ENCODE assay signal across 8 cellular contexts in genomic region chr16:81315271-81316175, GRCh38. TPM values are rescaled to one million over a fixed set of nuclear protein-coding genes. Genes with fewer than 3 reads are reported as not detected.
DNase-seq lines count a peak whose midpoint lies in the region; ATAC-seq and TF ChIP-seq lines count a peak whose summit lies in the region.

No MANE protein-coding gene starts in this region.

- H3K27me3 Mint-ChIP-seq in activated naive CD8-positive, alpha-beta T cell treated with anti-CD3 and anti-CD28 coated beads, Interleukin-2, amount 10 ng/mL, durations not matched to agents 7 days and 5 days = peaks cover 1% of the 10 kb centered on the region

- peaks cover 7% of the 10 kb centered on the region for H3K36me3 Mint-ChIP-seq in activated naive CD8-positive, alpha-beta T cell treated with anti-CD3 and anti-CD28 coated beads, Interleukin-2, amount 10 ng/mL, durations not matched to agents 7 days and 5 days

- 1% methylated on average over 63 to 88 of the region's 88 CpGs for WGBS in ovary, 3 donors
- WGBS in urinary bladder = under 1% methylated on average over 88 of the region's 88 CpGs

- peak overlapping the region; percentile 63 for H3K27ac Mint-ChIP-seq in activated naive CD8-positive, alpha-beta T cell treated with anti-CD3 and anti-CD28 coated beads, Interleukin-2, amount 10 ng/mL, durations not matched to agents 7 days and 5 days

- ATAC-seq in GM18519 (IDR thresholded peaks at IDR 0.05; ENCODE audit: low FRiP score, unreplicated experiment) (peak; percentile 19), HG03097 (IDR thresholded peaks at IDR 0.05; ENCODE audit: low FRiP score, unreplicated experiment) (peak; percentile 27)
- ATAC-seq in activated naive CD8-positive, alpha-beta T cell treated with anti-CD3 and anti-CD28 coated beads, Interleukin-2, amount 10 ng/mL, durations not matched to agents 7 days and 5 days (ENCODE audit: low read depth) = peak; percentile 18

- H3K9me3 ChIP-seq in A673 (ENCODE audit: low read depth, low read length, poor library complexity, severe bottlenecking) (no peaks in the 10 kb centered on the region), SJSA1 (replicated peaks) (no peaks in the 10 kb centered on the region), cardiac muscle cell (ENCODE audit: low read depth) (no peaks in the 10 kb centered on the region), ovary (no peaks in the 10 kb centered on the region)

- TF ChIP-seq EP300 in ovary (IDR thresholded peaks at IDR 0.05) = no peak

- CTCF ChIA-PET in A673 (lab: Charles Lee) = no interaction called here

- no TSS peak for BruUV-seq in A673 (replicated peaks; lab: Mats Ljungman, UMichigan)

- H3K27ac ChIP-seq in A673 (ENCODE audit: low read depth, low read length, poor library complexity, severe bottlenecking) (peak overlapping the region; percentile 87), SJSA1 (peak overlapping the region; percentile 53), cardiac muscle cell (peak overlapping the region; percentile 89), ovary (peak overlapping the region; percentile 82 to 86), urinary bladder (ENCODE audit: low read depth) (peak overlapping the region; percentile 95)

- H3K27me3 ChIP-seq in A673 (replicated peaks; ENCODE audit: insufficient read depth, low read depth, low read length, poor library complexity) (no peaks in the 10 kb centered on the region), SJSA1 (replicated peaks) (no peaks in the 10 kb centered on the region), cardiac muscle cell (no peaks in the 10 kb centered on the region), ovary (no peaks in the 10 kb centered on the region)

- peaks cover 30% of the 10 kb centered on the region for H3K4me1 Mint-ChIP-seq in activated naive CD8-positive, alpha-beta T cell treated with anti-CD3 and anti-CD28 coated beads, Interleukin-2, amount 10 ng/mL, durations not matched to agents 7 days and 5 days

- TF ChIP-seq CTCF in A673 (conservative IDR thresholded peaks at IDR 0.05; ENCODE audit: low read depth, low read length) = no peak
- peak; percentile 11 for TF ChIP-seq CTCF in cardiac muscle cell (IDR thresholded peaks at IDR 0.05; ENCODE audit: low read depth, low read length)
- TF ChIP-seq CTCF in ovary (IDR thresholded peaks at IDR 0.05) = no peak

- POLR2A ChIA-PET in A673 (lab: Charles Lee; ENCODE audit: low non-redundant PET) = no interaction called here
- POLR2A ChIA-PET in activated naive CD8-positive, alpha-beta T cell treated with anti-CD3 and anti-CD28 coated beads, Interleukin-2, amount 10 ng/mL, durations not matched to agents 7 days and 5 days (lab: Charles Lee) = interaction anchor here (0.6 to 2.2 kb wide), 10 partner anchors 11 to 310 kb away, joined by 3 to 11 read pairs (median 4); partner anchors contain the start of genes ATMIN, C16orf46, CENPN and CMC2

- H3K4me3 ChIP-seq in A673 (ENCODE audit: low read depth, low read length, poor library complexity, severe bottlenecking) = peak overlapping the region; percentile 85
- peak overlapping the region; percentile 95 for H3K4me3 ChIP-seq in SJSA1
- H3K4me3 ChIP-seq in cardiac muscle cell = peak overlapping the region; percentile 97
- H3K4me3 ChIP-seq in ovary = peak overlapping the region; percentile 80
- H3K4me3 ChIP-seq in urinary bladder (ENCODE audit: low read depth, low read length) = peak overlapping the region; percentile 97

- H3K9me3 Mint-ChIP-seq in activated naive CD8-positive, alpha-beta T cell treated with anti-CD3 and anti-CD28 coated beads, Interleukin-2, amount 10 ng/mL, durations not matched to agents 7 days and 5 days = no peaks in the 10 kb centered on the region

- peak overlapping the region; percentile 83 for H3K4me3 Mint-ChIP-seq in activated naive CD8-positive, alpha-beta T cell treated with anti-CD3 and anti-CD28 coated beads, Interleukin-2, amount 10 ng/mL, durations not matched to agents 7 days and 5 days

- DNase-seq in A673 (ENCODE audit: low spot score) (peak; percentile 41), SJSA1 (ENCODE audit: low read depth in 1 of 2, low spot score in 2 of 2) (peak; percentile 45 to 58), cardiac muscle cell (ENCODE audit: low read depth in 1 of 2, low spot score in 1 of 2) (peak; percentile 61 to 62), ovary (peak; percentile 43 to 73 (median 54))
- peak; percentile 65 for DNase-seq in activated naive CD8-positive, alpha-beta T cell treated with anti-CD3 and anti-CD28 coated beads, Interleukin-2, amount 10 ng/mL, durations not matched to agents 7 days and 5 days

- H3K4me1 ChIP-seq in A673 (ENCODE audit: insufficient read depth, low read length, poor library complexity, severe bottlenecking) = peaks cover 34% of the 10 kb centered on the region
- H3K4me1 ChIP-seq in SJSA1 (replicated peaks) = peaks cover 31% of the 10 kb centered on the region
- peaks cover 19% of the 10 kb centered on the region for H3K4me1 ChIP-seq in cardiac muscle cell (ENCODE audit: low read depth)
- peaks cover 7% of the 10 kb centered on the region for H3K4me1 ChIP-seq in ovary (ENCODE audit: insufficient read depth)
- peaks cover 1% of the 10 kb centered on the region for H3K4me1 ChIP-seq in urinary bladder (ENCODE audit: insufficient read depth)

- H3K36me3 ChIP-seq in A673 (ENCODE audit: insufficient read depth, low read length, poor library complexity, severe bottlenecking) (no peaks in the 10 kb centered on the region), SJSA1 (peaks cover 14% of the 10 kb centered on the region; the same call in 1 of the 2 replicates), cardiac muscle cell (no peaks in the 10 kb centered on the region), ovary (no peaks in the 10 kb centered on the region), urinary bladder (ENCODE audit: insufficient read depth) (no peaks in the 10 kb centered on the region)

- TF ChIP-seq POLR2A in ovary (IDR thresholded peaks at IDR 0.05) = no peak

- intact Hi-C loops in A673 (cut with micrococcal nuclease; ENCODE audit: unreplicated experiment) = loop anchor here (5.0 kb wide), 1 partner anchor 103 kb away; no protein-coding TSS in a partner anchor
- intact Hi-C loops in ovary (cut with DNase I) = loop anchor here in 1 of 4 donors (10.0 kb wide), 1 partner anchor 111 kb away; no protein-coding TSS in a partner anchor

RNA-seq across cellular contexts. Expression of gene GAN, which starts 0.8 kb away (rescaled TPM):
- 15.2 and 18.0 TPM in 2 replicates for total RNA-seq in A673 (2021)
- total RNA-seq in SJSA1 (2014; rRNA removed; shearing (Covaris generic)) = 7.5 and 8.6 TPM in 2 replicates
- total RNA-seq in activated naive CD8-positive, alpha-beta T cell treated with anti-CD3 and anti-CD28 coated beads, Interleukin-2, amount 10 ng/mL, durations not matched to agents 7 days and 5 days = 1 to 10 TPM; 9.0 to 9.3 TPM
- 20.8 and 30.8 TPM in 2 replicates for total RNA-seq in cardiac muscle cell
- 2.7 and 5.5 TPM in 2 replicates for polyA plus RNA-seq in cardiac muscle cell
- 10 to 100 TPM in 4 of 7 donors, 1 to 10 TPM in 3; 4.5 to 11.5 (median 10.1) TPM for total RNA-seq in ovary
- 1 to 10 TPM; 1.1 to 2.1 TPM for polyA plus RNA-seq in ovary
- 13.2 TPM for total RNA-seq in urinary bladder
- 1.1 TPM for polyA plus RNA-seq in urinary bladder

Comparison
In these comparisons a context has a peak if more than half of its experiments do, and no peak if none do; other contexts are left out.
1. Peak in every context shown above with its lines: DNase-seq, ATAC-seq, H3K4me3 ChIP-seq and H3K27ac ChIP-seq.